ENCODE assay signal across 7 cellular contexts in genomic region chr20:56871691-56872090, GRCh38.
"Had no signal": no experiment of that assay in that cellular context is flagged by ENCODE, and none has a peak within 500 bp of the region (broad histone marks: within the 10 kb centered on the region; RNA-seq: fewer than 3 reads in every experiment).

No MANE protein-coding gene starts in this region.

- DNase-seq: IMR-90, KBM-7, KG1 had no signal

- ATAC-seq: HepG2, K562 had no signal

- H3K4me3 ChIP-seq: K562 had no signal

- H3K27ac ChIP-seq: HL-60, KMS-11 had no signal

- FAIRE-seq: HepG2, K562 had no signal

- H3K4me2 ChIP-seq: KMS-11 had no signal

- H3K9ac ChIP-seq: KMS-11 had no signal
